ENCODE assay signal across 8 cellular contexts in the genomic region with DNA sequence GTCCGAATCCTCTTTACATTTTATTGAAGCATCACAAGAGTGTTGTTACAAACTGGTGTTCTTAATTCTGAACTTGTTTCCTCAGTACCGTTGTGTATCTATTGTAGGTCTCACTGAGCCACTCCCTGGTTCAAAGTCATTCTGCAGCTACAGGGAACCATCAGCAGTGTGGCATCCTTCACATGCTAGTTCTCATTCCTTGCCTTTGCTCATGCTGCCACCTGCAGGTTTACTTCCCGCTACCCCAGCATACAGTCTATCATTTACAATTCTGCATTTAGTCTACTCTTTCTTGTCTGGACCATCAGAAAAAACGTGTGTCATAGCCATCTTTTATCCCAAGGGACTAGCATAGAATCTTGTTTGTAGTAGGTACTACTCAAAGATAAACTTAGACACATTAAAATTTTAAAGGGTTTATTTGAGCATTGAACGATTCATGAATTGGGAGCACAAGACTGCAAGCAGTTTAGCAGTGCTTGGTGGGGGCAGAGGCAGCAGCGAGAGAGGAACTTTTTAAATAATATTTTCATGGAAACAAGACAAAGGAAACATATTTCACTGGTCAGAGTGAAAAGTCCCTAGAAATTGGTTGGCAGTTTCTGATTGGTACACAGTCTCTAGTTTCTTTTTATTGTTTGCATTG.
DNase-seq lines count a peak whose midpoint lies in the region; ATAC-seq lines count a peak whose summit lies in the region.

No MANE protein-coding gene starts in this region.

- no peak for ATAC-seq in activated naive CD4-positive, alpha-beta T cell treated with anti-CD3 and anti-CD28 coated beads, Interleukin-2, amount 50 U/mL, for 72 hours
- peak; percentile 75 for ATAC-seq in HG03439 (IDR thresholded peaks at IDR 0.05; ENCODE audit: unreplicated experiment)
- no peak for ATAC-seq in effector memory CD8-positive, alpha-beta T cell (replicated peaks)

- H3K27ac Mint-ChIP-seq in activated naive CD4-positive, alpha-beta T cell treated with anti-CD3 and anti-CD28 coated beads, Interleukin-2, amount 10 ng/mL, durations not matched to agents 7 days and 5 days: no peak overlapping the region
- no peak overlapping the region for H3K27ac Mint-ChIP-seq in activated naive CD4-positive, alpha-beta T cell treated with anti-CD3 and anti-CD28 coated beads, Interleukin-2, amount 50 U/mL, for 72 hours
- H3K27ac Mint-ChIP-seq in effector memory CD8-positive, alpha-beta T cell: no peak overlapping the region

- no peaks in the 10 kb centered on the region for H3K4me1 Mint-ChIP-seq in activated naive CD4-positive, alpha-beta T cell treated with anti-CD3 and anti-CD28 coated beads, Interleukin-2, amount 10 ng/mL, durations not matched to agents 7 days and 5 days
- H3K4me1 Mint-ChIP-seq in effector memory CD8-positive, alpha-beta T cell (ENCODE audit: low read depth in 2 of 2): no peaks in the 10 kb centered on the region

- CTCF ChIA-PET in activated naive CD4-positive, alpha-beta T cell treated with anti-CD3 and anti-CD28 coated beads, Interleukin-2, amount 10 ng/mL, durations not matched to agents 7 days and 5 days (lab: Charles Lee): interaction anchor here (1.0 kb wide), 1 partner anchor 813 kb away, joined by 5 read pairs; no protein-coding TSS in a partner anchor

- peak; percentile 21 for DNase-seq in activated naive CD4-positive, alpha-beta T cell treated with anti-CD3 and anti-CD28 coated beads, Interleukin-2, amount 10 ng/mL, durations not matched to agents 7 days and 5 days
- DNase-seq in activated naive CD4-positive, alpha-beta T cell treated with anti-CD3 and anti-CD28 coated beads, Interleukin-2, amount 50 U/mL, for 72 hours (ENCODE audit: low spot score in 2 of 2): no peak
- DNase-seq in NCI-H748 (lab: John Stamatoyannopoulos, UW; ENCODE audit: unreplicated experiment) (peak; percentile 80), cerebellar cortex (ENCODE audit: low spot score) (peak; percentile 88), lung microvascular endothelial cell (ENCODE audit: low read depth in 2 of 2) (peak; percentile 0 to 36), GM03348 (ENCODE audit: low spot score) (no peak)
- no peak for DNase-seq in effector memory CD8-positive, alpha-beta T cell

- H3K9me3 Mint-ChIP-seq in activated naive CD4-positive, alpha-beta T cell treated with anti-CD3 and anti-CD28 coated beads, Interleukin-2, amount 10 ng/mL, durations not matched to agents 7 days and 5 days: no peaks in the 10 kb centered on the region
- H3K9me3 Mint-ChIP-seq in activated naive CD4-positive, alpha-beta T cell treated with anti-CD3 and anti-CD28 coated beads, Interleukin-2, amount 50 U/mL, for 72 hours: peaks cover 3 to 10% of the 10 kb centered on the region in 2 donors
- H3K9me3 Mint-ChIP-seq in effector memory CD8-positive, alpha-beta T cell: peaks cover 3 to 5% of the 10 kb centered on the region in 2 donors

- no peaks in the 10 kb centered on the region for H3K36me3 Mint-ChIP-seq in activated naive CD4-positive, alpha-beta T cell treated with anti-CD3 and anti-CD28 coated beads, Interleukin-2, amount 10 ng/mL, durations not matched to agents 7 days and 5 days
- H3K36me3 Mint-ChIP-seq in activated naive CD4-positive, alpha-beta T cell treated with anti-CD3 and anti-CD28 coated beads, Interleukin-2, amount 50 U/mL, for 72 hours: no peaks in the 10 kb centered on the region
- H3K36me3 Mint-ChIP-seq in effector memory CD8-positive, alpha-beta T cell (ENCODE audit: insufficient read depth): no peaks in the 10 kb centered on the region

- no peaks in the 10 kb centered on the region for H3K27me3 Mint-ChIP-seq in activated naive CD4-positive, alpha-beta T cell treated with anti-CD3 and anti-CD28 coated beads, Interleukin-2, amount 10 ng/mL, durations not matched to agents 7 days and 5 days
- no peaks in the 10 kb centered on the region for H3K27me3 Mint-ChIP-seq in effector memory CD8-positive, alpha-beta T cell

- H3K4me3 Mint-ChIP-seq in activated naive CD4-positive, alpha-beta T cell treated with anti-CD3 and anti-CD28 coated beads, Interleukin-2, amount 10 ng/mL, durations not matched to agents 7 days and 5 days: no peak overlapping the region
- no peak overlapping the region for H3K4me3 Mint-ChIP-seq in effector memory CD8-positive, alpha-beta T cell

Comparison
In these comparisons a context has a peak if more than half of its experiments do, and no peak if none do; other contexts are left out.
1. DNase-seq: peak in activated naive CD4-positive, alpha-beta T cell treated with anti-CD3 and anti-CD28 coated beads, Interleukin-2, amount 10 ng/mL, durations not matched to agents 7 days and 5 days (single experiment), NCI-H748 (single experiment), cerebellar cortex (single experiment) and lung microvascular endothelial cell (2 of 2); none in activated naive CD4-positive, alpha-beta T cell treated with anti-CD3 and anti-CD28 coated beads, Interleukin-2, amount 50 U/mL, for 72 hours (0 of 2), GM03348 (single experiment) and effector memory CD8-positive, alpha-beta T cell (0 of 3).